ENCODE assay signal across 8 cellular contexts in the genomic region with DNA sequence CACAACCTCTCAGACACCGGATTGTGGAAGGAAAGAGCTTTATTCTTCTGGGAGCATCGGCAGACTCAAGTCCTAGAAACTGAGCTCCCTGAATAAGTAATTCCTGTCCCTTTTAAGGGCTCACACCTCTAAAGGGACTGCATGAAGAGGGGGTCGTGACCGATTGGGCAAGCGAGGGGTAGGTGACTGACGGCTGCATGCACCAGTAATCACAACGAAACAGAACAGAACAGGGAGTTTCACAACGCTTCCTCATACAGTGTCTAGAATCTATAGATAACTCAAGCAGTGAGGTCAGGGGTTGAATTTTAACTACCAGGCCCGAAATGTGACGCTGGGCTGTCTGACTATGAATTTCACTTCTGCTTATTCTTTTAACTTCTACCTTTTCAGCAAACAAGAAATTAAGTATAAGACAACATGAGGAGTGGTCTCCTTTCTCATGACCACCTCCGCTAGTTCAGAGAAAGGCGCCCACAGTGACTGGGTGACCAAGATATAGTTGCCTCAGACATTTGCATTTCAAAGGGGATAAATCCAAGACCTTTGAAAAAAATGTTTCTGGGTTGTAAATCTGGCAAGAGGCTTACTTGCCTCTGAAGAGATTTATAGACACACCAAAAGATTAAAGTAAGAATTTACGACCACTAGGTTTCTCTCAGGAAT.
DNase-seq lines count a peak whose midpoint lies in the region; ATAC-seq lines count a peak whose summit lies in the region.

No MANE protein-coding gene starts in this region.

- peak; percentile 98 for ATAC-seq in GM18867 (IDR thresholded peaks at IDR 0.05; ENCODE audit: unreplicated experiment)
- peak; percentile 98 for ATAC-seq in HG02759 (IDR thresholded peaks at IDR 0.05; ENCODE audit: unreplicated experiment)

- peak; percentile 87 for DNase-seq in NAMALWA (ENCODE audit: low spot score)
- peak; percentile 37 for DNase-seq in midbrain (lab: John Stamatoyannopoulos, UW)
- no peak for DNase-seq in UCSD-AML1 (lab: John Stamatoyannopoulos, UW; ENCODE audit: unreplicated experiment)
- no peak for DNase-seq in NCI-H510A (lab: John Stamatoyannopoulos, UW)
- DNase-seq in D341Med (ENCODE audit: low spot score): no peak
- DNase-seq in stimulated activated CD8-positive, alpha-beta memory T cell treated with anti-CD3 and anti-CD28 coated beads, Interleukin-4, amount 100 ng/mL, for 48 hours: no peak

Comparison
In these comparisons a context has a peak if more than half of its experiments do, and no peak if none do; other contexts are left out.
1. DNase-seq: peak in NAMALWA (single experiment) and midbrain (single experiment); none in UCSD-AML1 (single experiment), NCI-H510A (single experiment), D341Med (single experiment) and stimulated activated CD8-positive, alpha-beta memory T cell treated with anti-CD3 and anti-CD28 coated beads, Interleukin-4, amount 100 ng/mL, for 48 hours (single experiment).